8 cellular contexts compared by ENCODE assay signal in genomic region chr10:84540617-84541288, GRCh38.
DNase-seq lines count a peak whose midpoint lies in the region; ATAC-seq and TF ChIP-seq lines count a peak whose summit lies in the region.

No MANE protein-coding gene starts in this region.

- H3K36me3 Mint-ChIP-seq in neural crest cell (ENCODE audit: low read depth), result no peaks in the 10 kb centered on the region

- H3K27me3 Mint-ChIP-seq in neural crest cell (ENCODE audit: low read depth), result peaks cover 13% of the 10 kb centered on the region

- TF ChIP-seq EP300 in stomach (IDR thresholded peaks at IDR 0.05), result no peak

- H3K4me3 Mint-ChIP-seq in neural crest cell, result peak overlapping the region; percentile 77

- peaks cover 0 to 45% (median 0%) of the 10 kb centered on the region in 3 donors for H3K27me3 ChIP-seq in stomach

- H3K4me3 ChIP-seq in fibroblast of pulmonary artery (replicated peaks; ENCODE audit: low read depth, low read length), result peak overlapping the region; percentile 52
- H3K4me3 ChIP-seq in stomach, result peak overlapping the region; percentile 32 to 54 (median 41)

- peak overlapping the region; percentile 92 for H3K27ac Mint-ChIP-seq in neural crest cell (ENCODE audit: unreplicated experiment)

- peak; percentile 75 for TF ChIP-seq CTCF in fibroblast of pulmonary artery (IDR thresholded peaks at IDR 0.05; ENCODE audit: low read length, missing control alignments)
- TF ChIP-seq CTCF in neural crest cell (conservative IDR thresholded peaks at IDR 0.05), result peak; percentile 82
- peak in 5 of 7 experiments; percentile 52 to 75 (median 65) for TF ChIP-seq CTCF in stomach (IDR thresholded peaks at IDR 0.05)

- peaks cover 6 to 13% (median 11%) of the 10 kb centered on the region in 4 donors for H3K4me1 ChIP-seq in stomach

- intact Hi-C loops in Right ventricle myocardium inferior (cut with DNase I) (loop anchor here (10.0 kb wide), 1 partner anchor 1834 kb away; no protein-coding TSS in a partner anchor), cardiac septum (cut with DNase I) (no loop called here), stomach (cut with DNase I; ENCODE audit: low total_unique reads) (no loop called here)

- H3K9me3 Mint-ChIP-seq in neural crest cell, result no peaks in the 10 kb centered on the region

- no peaks in the 10 kb centered on the region for H3K36me3 ChIP-seq in stomach

- H3K27ac ChIP-seq in stomach, result no peak overlapping the region

- no peaks in the 10 kb centered on the region for H3K9me3 ChIP-seq in stomach

- ATAC-seq in Right ventricle myocardium inferior, result peak; percentile 70
- ATAC-seq in HG02970 (IDR thresholded peaks at IDR 0.05; ENCODE audit: low FRiP score, unreplicated experiment), result peak; percentile 68

- no peak for TF ChIP-seq POLR2A in stomach (IDR thresholded peaks at IDR 0.05)

- DNase-seq in Right ventricle myocardium inferior (ENCODE audit: missing footprints) (peak; percentile 78), cardiac septum (ENCODE audit: low spot score) (no peak), NCI-H510A treated with DMSO at 0.1 percent for 48 hours (lab: John Stamatoyannopoulos, UW) (peak; percentile 41), activated T-helper 1 cell treated with Interleukin-2 at 50 U/mL for 16 hours (ENCODE audit: low read depth) (peak; percentile 39), fibroblast of pulmonary artery (ENCODE audit: low read depth) (peak; percentile 56), neural crest cell (ENCODE audit: low read depth, low spot score) (peak; percentile 84), stomach (peak; percentile 64)

- peaks cover 23% of the 10 kb centered on the region for H3K4me1 Mint-ChIP-seq in neural crest cell

- 3 to 8% (median 7%) methylated on average over 6 to 51 of the region's 51 CpGs for WGBS in stomach, 5 donors
